17 cellular contexts compared by ENCODE assay signal in genomic region chr15:85826756-85827515, GRCh38.
"Had no signal": no experiment of that assay in that cellular context is flagged by ENCODE, and none has a peak within 500 bp of the region (broad histone marks: within the 10 kb centered on the region; RNA-seq: fewer than 3 reads in every experiment).

No MANE protein-coding gene starts in this region.

- ATAC-seq: activated CD8-positive, alpha-beta T cell treated with anti-CD3 and anti-CD28 coated beads for 36 hours; activated naive CD4-positive, alpha-beta T cell treated with anti-CD3 and anti-CD28 coated beads, Interleukin-2, amount 50 U/mL, for 72 hours; activated T-cell treated with anti-CD3 and anti-CD28 coated beads, Interleukin-2, amount 50 U/mL, for 4 hours; pancreas; stimulated activated effector memory CD8-positive, alpha-beta T cell treated with anti-CD3 and anti-CD28 coated beads, Interleukin-12 subunit alpha, Interleukin-12 subunit beta, amount 100 ng/mL, for 72 hours; WTC11 had no signal

- H3K27me3 Mint-ChIP-seq: activated CD8-positive, alpha-beta T cell treated with anti-CD3 and anti-CD28 coated beads for 36 hours; dendritic cell treated with granulocyte-macrophage colony-stimulating factor and Interleukin-4, amounts not matched to agents 40 ng/mL and 50 ng/mL, for 4 days had no signal

- H3K36me3 Mint-ChIP-seq: activated naive CD4-positive, alpha-beta T cell treated with anti-CD3 and anti-CD28 coated beads, Interleukin-2, amount 50 U/mL, for 72 hours; brain; naive B cell; stimulated activated effector memory CD8-positive, alpha-beta T cell treated with anti-CD3 and anti-CD28 coated beads, Interleukin-12 subunit alpha, Interleukin-12 subunit beta, amount 100 ng/mL, for 72 hours; WTC11 had no signal

- H3K9me3 Mint-ChIP-seq: activated CD8-positive, alpha-beta T cell treated with anti-CD3 and anti-CD28 coated beads for 36 hours; activated naive CD4-positive, alpha-beta T cell treated with anti-CD3 and anti-CD28 coated beads, Interleukin-2, amount 50 U/mL, for 72 hours; activated T-cell treated with anti-CD3 and anti-CD28 coated beads, Interleukin-2, amount 50 U/mL, for 4 hours; brain; dendritic cell treated with granulocyte-macrophage colony-stimulating factor and Interleukin-4, amounts not matched to agents 40 ng/mL and 50 ng/mL, for 4 days; naive B cell; stimulated activated effector memory CD8-positive, alpha-beta T cell treated with anti-CD3 and anti-CD28 coated beads, Interleukin-12 subunit alpha, Interleukin-12 subunit beta, amount 100 ng/mL, for 72 hours; WTC11 had no signal

- H3K27ac Mint-ChIP-seq: activated CD8-positive, alpha-beta T cell treated with anti-CD3 and anti-CD28 coated beads for 36 hours; activated naive CD4-positive, alpha-beta T cell treated with anti-CD3 and anti-CD28 coated beads, Interleukin-2, amount 50 U/mL, for 72 hours; dendritic cell treated with granulocyte-macrophage colony-stimulating factor and Interleukin-4, amounts not matched to agents 40 ng/mL and 50 ng/mL, for 4 days; naive B cell; stimulated activated effector memory CD8-positive, alpha-beta T cell treated with anti-CD3 and anti-CD28 coated beads, Interleukin-12 subunit alpha, Interleukin-12 subunit beta, amount 100 ng/mL, for 72 hours; WTC11 had no signal

- H3K4me1 ChIP-seq: pancreas had no signal

- H3K9me3 ChIP-seq: pancreas, thoracic aorta had no signal

- H3K27me3 ChIP-seq: pancreas had no signal

- H3K4me1 Mint-ChIP-seq: stimulated activated effector memory CD8-positive, alpha-beta T cell treated with anti-CD3 and anti-CD28 coated beads, Interleukin-12 subunit alpha, Interleukin-12 subunit beta, amount 100 ng/mL, for 72 hours; WTC11 had no signal

- H3K4me3 ChIP-seq: pancreas, thoracic aorta had no signal

- H3K27ac ChIP-seq: epithelial cell of prostate, pancreas, thoracic aorta had no signal

- H3K4me3 Mint-ChIP-seq: activated CD8-positive, alpha-beta T cell treated with anti-CD3 and anti-CD28 coated beads for 36 hours; activated T-cell treated with anti-CD3 and anti-CD28 coated beads, Interleukin-2, amount 50 U/mL, for 4 hours; brain; dendritic cell treated with granulocyte-macrophage colony-stimulating factor and Interleukin-4, amounts not matched to agents 40 ng/mL and 50 ng/mL, for 4 days; stimulated activated effector memory CD8-positive, alpha-beta T cell treated with anti-CD3 and anti-CD28 coated beads, Interleukin-12 subunit alpha, Interleukin-12 subunit beta, amount 100 ng/mL, for 72 hours; WTC11 had no signal

- DNase-seq: activated CD4-positive, alpha-beta T cell treated with anti-CD3 and anti-CD28 coated beads for 48 hours; activated CD8-positive, alpha-beta T cell treated with anti-CD3 and anti-CD28 coated beads for 36 hours; activated effector memory CD4-positive, alpha-beta T cell treated with Interleukin-2 at 50 U/mL for 16 hours; activated T-cell treated with anti-CD3 and anti-CD28 coated beads, Interleukin-2, amount 50 U/mL, for 4 hours; amniotic stem cell; cerebellar nuclear complex; effector memory CD4-positive, alpha-beta T cell; hippocampal formation; naive B cell; pancreas had no signal

- H3K36me3 ChIP-seq: pancreas, thoracic aorta had no signal
